ENCODE assay signal across 1 cellular context in genomic region chr6:50995036-50995435, GRCh38.
TF ChIP-seq lines count a peak whose summit lies in the region.

No MANE protein-coding gene starts in this region.

TF ChIP-seq in K562, 482 proteins besides CTCF, POLR2A, EP300 and RAD21 (continued from another document):
- TF ChIP-seq ZNF592 (IDR thresholded peaks at IDR 0.05): peak; percentile 46; the same call in 1 of the 2 replicates
- TF ChIP-seq PCBP2 (IDR thresholded peaks at IDR 0.05; ENCODE audit: low read depth, low read length, poor library complexity, severe bottlenecking): no peak
- TF ChIP-seq TCF3 (CRISPR knock-in tag; IDR thresholded peaks at IDR 0.05): peak; percentile 9; the same call in 1 of the 2 replicates
- TF ChIP-seq ETV5 (CRISPR knock-in tag; IDR thresholded peaks at IDR 0.05; ENCODE audit: low read depth): peak; percentile 54; the same call in 1 of the 2 replicates
- no peak for TF ChIP-seq ZNF668 (CRISPR knock-in tag; IDR thresholded peaks at IDR 0.05)
- peak; percentile 38 for TF ChIP-seq MEIS2 (IDR thresholded peaks at IDR 0.05; ENCODE audit: partially characterized antibody)
- peak; percentile 23; the same call in 1 of the 2 replicates for TF ChIP-seq MGA (IDR thresholded peaks at IDR 0.05)
- 0 out of 2 replicates have a peak, but pooled peaks have one; percentile 22 for TF ChIP-seq L3MBTL2 (IDR thresholded peaks at IDR 0.05)
